18 cellular contexts compared by ENCODE assay signal in genomic region chr6:37884548-37884947, GRCh38.
DNase-seq lines count a peak whose midpoint lies in the region; ATAC-seq, FAIRE-seq and TF ChIP-seq lines count a peak whose summit lies in the region.
"Had no signal": no experiment of that assay in that cellular context is flagged by ENCODE, and none has a peak within 500 bp of the region (broad histone marks: within the 10 kb centered on the region; RNA-seq: fewer than 3 reads in every experiment).

No MANE protein-coding gene starts in this region.

- H3K79me2 ChIP-seq in astrocyte (ENCODE audit: insufficient read depth, low read length), result peaks cover 94% of the 10 kb centered on the region

- TF ChIP-seq EP300 in transverse colon (IDR thresholded peaks at IDR 0.05; ENCODE audit: low read depth), result no peak

- TF ChIP-seq POLR2A in GM12891 (IDR thresholded peaks at IDR 0.05; ENCODE audit: low read depth, low read length) (no peak), transverse colon (IDR thresholded peaks at IDR 0.05) (no peak)

- 92 to 100% methylated on average over 1 of the region's 1 CpG for WGBS in transverse colon (ENCODE audit: low coverage in 1 of 2), 2 donors

- no peak overlapping the region for H3K4me2 ChIP-seq in astrocyte (ENCODE audit: low read length)
- H3K4me2 ChIP-seq: A549 had no signal

- H3K27me3 Mint-ChIP-seq in astrocyte (ENCODE audit: low read depth, unreplicated experiment), result no peaks in the 10 kb centered on the region
- H3K27me3 Mint-ChIP-seq: CD4-positive, alpha-beta memory T cell had no signal

- H3K27me3 ChIP-seq in astrocyte (ENCODE audit: insufficient read depth, low read length), result no peaks in the 10 kb centered on the region
- no peaks in the 10 kb centered on the region for H3K27me3 ChIP-seq in transverse colon

- H3K27ac ChIP-seq in HEK293 (ENCODE audit: extremely low read depth, low read depth, low read length), result no peak overlapping the region
- no peak overlapping the region for H3K27ac ChIP-seq in astrocyte (ENCODE audit: low read depth, low read length)
- H3K27ac ChIP-seq in transverse colon, result no peak overlapping the region
- H3K27ac ChIP-seq: A549, GM23248 had no signal

- in situ Hi-C loops in transverse colon (cut with MboI; ENCODE audit: low pct_ligation_motif_present in 1 of 4, low pct_unique_long_range_greater_than_20kb in 1 of 4, low sequenced_read_pairs in 3 of 4) (no loop called here), ACHN (cut with HindIII; ENCODE audit: low pct_ligation_motif_present, low pct_unique_long_range_greater_than_20kb, low sequenced_read_pairs) (no loop called here)

- DNase-seq in GM12891 (ENCODE audit: insufficient read length, low spot score) (no peak), astrocyte (ENCODE audit: low read depth) (peak; percentile 76), kidney glomerular epithelial cell (lab: John Stamatoyannopoulos, UW) (peak; percentile 15), sciatic nerve (ENCODE audit: low spot score) (no peak), transverse colon (no peak), ACHN (no peak)
- DNase-seq: 8988T; C1 segment of cervical spinal cord; Caco-2; CD4-positive, alpha-beta memory T cell; DMS153; DND-41; GM23248 had no signal

- ATAC-seq in sciatic nerve, result no peak
- ATAC-seq: A549 had no signal

- H3K36me3 ChIP-seq in HEK293 (ENCODE audit: control insufficient read depth in 2 of 2, insufficient read depth in 1 of 2, low read length in 2 of 2), result no peaks in the 10 kb centered on the region
- no peaks in the 10 kb centered on the region for H3K36me3 ChIP-seq in astrocyte (ENCODE audit: insufficient read depth, low read length)
- no peaks in the 10 kb centered on the region for H3K36me3 ChIP-seq in transverse colon
- H3K36me3 ChIP-seq: HAP-1 had no signal

- no peak overlapping the region for H2AFZ ChIP-seq in astrocyte (ENCODE audit: low read depth, low read length)
- H2AFZ ChIP-seq: GM23248 had no signal

- H3K9me3 ChIP-seq in HEK293 (ENCODE audit: control insufficient read depth, insufficient read depth, low read depth, low read length) (no peaks in the 10 kb centered on the region), astrocyte (ENCODE audit: insufficient read depth, low read depth, low read length) (no peaks in the 10 kb centered on the region), transverse colon (no peaks in the 10 kb centered on the region)
- H3K9me3 ChIP-seq: A549, Caco-2, HAP-1 had no signal

- CTCF ChIA-PET in HEK293 (lab: Yijun Ruan, JAX), result interaction anchor here (0.6 to 0.9 kb wide), 3 partner anchors 110 to 889 kb away, joined by 3 to 4 read pairs (median 3); no protein-coding TSS in a partner anchor

- H3K36me3 Mint-ChIP-seq in astrocyte (ENCODE audit: low read depth, unreplicated experiment), result peaks cover 2% of the 10 kb centered on the region

- H3K4me1 ChIP-seq in HEK293 (ENCODE audit: control insufficient read depth, insufficient read depth, low read length), result peaks cover 21% of the 10 kb centered on the region; the same call in 1 of the 2 replicates
- H3K4me1 ChIP-seq in astrocyte (ENCODE audit: insufficient read depth, low read length), result peaks cover 22% of the 10 kb centered on the region
- peaks cover 0 to 30% (median 14%) of the 10 kb centered on the region in 4 donors for H3K4me1 ChIP-seq in transverse colon

- H3K9me3 Mint-ChIP-seq in astrocyte (ENCODE audit: unreplicated experiment), result no peaks in the 10 kb centered on the region
- H3K9me3 Mint-ChIP-seq: CD4-positive, alpha-beta memory T cell had no signal

- no peak overlapping the region for H3K4me3 Mint-ChIP-seq in astrocyte (ENCODE audit: unreplicated experiment)
- H3K4me3 Mint-ChIP-seq: CD4-positive, alpha-beta memory T cell had no signal

- peaks cover 89% of the 10 kb centered on the region for H4K20me1 ChIP-seq in astrocyte (ENCODE audit: insufficient read depth, low read length)

- TF ChIP-seq CTCF in HEK293 (tag by site-specific recombination; IDR thresholded peaks at IDR 0.05), result no peak
- no peak for TF ChIP-seq CTCF in astrocyte (IDR thresholded peaks at IDR 0.05; ENCODE audit: insufficient read depth, low read depth, low read length)
- no peak for TF ChIP-seq CTCF in transverse colon (IDR thresholded peaks at IDR 0.05)

- peaks cover 34% of the 10 kb centered on the region for H3K4me1 Mint-ChIP-seq in astrocyte (ENCODE audit: low read depth, unreplicated experiment)

- H3K4me3 ChIP-seq in HEK293 (ENCODE audit: low read depth, low read length) (no peak overlapping the region), astrocyte (ENCODE audit: insufficient read depth, low read depth, low read length) (no peak overlapping the region), transverse colon (no peak overlapping the region)
- H3K4me3 ChIP-seq: A549, GM23248, HAP-1 had no signal

- POLR2A ChIA-PET in HEK293 (lab: Yijun Ruan, JAX), result no interaction called here

- intact Hi-C loops in sciatic nerve (cut with DNase I), result no loop called here
- intact Hi-C loops in transverse colon (cut with DNase I; ENCODE audit: low total_unique reads), result no loop called here

- no peak overlapping the region for H3K27ac Mint-ChIP-seq in astrocyte (ENCODE audit: unreplicated experiment)

- FAIRE-seq in GM12891 (lab: Jason Lieb, UNC), result peak; percentile 16
- FAIRE-seq in astrocyte (lab: Jason Lieb, UNC), result no peak
- FAIRE-seq: A549, G401.6, GM19239 had no signal

- H3K9ac ChIP-seq in astrocyte (ENCODE audit: low read length), result no peak overlapping the region
- H3K9ac ChIP-seq: GM23248 had no signal

TF ChIP-seq in GM12891, 5 proteins besides CTCF, POLR2A, EP300 and RAD21:
- TF ChIP-seq TAF1 (IDR thresholded peaks at IDR 0.05; ENCODE audit: low read depth, low read length) (no peak), POLR2AphosphoS5 (IDR thresholded peaks at IDR 0.05; ENCODE audit: low read depth, low read length) (no peak), POU2F2 (IDR thresholded peaks at IDR 0.05; ENCODE audit: low read depth, low read length) (no peak), PAX5 (IDR thresholded peaks at IDR 0.05; ENCODE audit: insufficient read depth, low read length, severe bottlenecking) (no peak), SPI1 (IDR thresholded peaks at IDR 0.05; ENCODE audit: low read depth, low read length) (no peak)
TF ChIP-seq in GM12891: peak in this region for 0.

TF ChIP-seq in HEK293, 187 proteins besides CTCF, POLR2A, EP300 and RAD21:
- TF ChIP-seq SCRT2 (tag by site-specific recombination; IDR thresholded peaks at IDR 0.05), result peak; percentile 85
- TF ChIP-seq, protein P1, sequence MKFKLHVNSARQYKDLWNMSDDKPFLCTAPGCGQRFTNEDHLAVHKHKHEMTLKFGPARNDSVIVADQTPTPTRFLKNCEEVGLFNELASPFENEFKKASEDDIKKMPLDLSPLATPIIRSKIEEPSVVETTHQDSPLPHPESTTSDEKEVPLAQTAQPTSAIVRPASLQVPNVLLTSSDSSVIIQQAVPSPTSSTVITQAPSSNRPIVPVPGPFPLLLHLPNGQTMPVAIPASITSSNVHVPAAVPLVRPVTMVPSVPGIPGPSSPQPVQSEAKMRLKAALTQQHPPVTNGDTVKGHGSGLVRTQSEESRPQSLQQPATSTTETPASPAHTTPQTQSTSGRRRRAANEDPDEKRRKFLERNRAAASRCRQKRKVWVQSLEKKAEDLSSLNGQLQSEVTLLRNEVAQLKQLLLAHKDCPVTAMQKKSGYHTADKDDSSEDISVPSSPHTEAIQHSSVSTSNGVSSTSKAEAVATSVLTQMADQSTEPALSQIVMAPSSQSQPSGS (tag by site-specific recombination; IDR thresholded peaks at IDR 0.05; ENCODE audit: low read depth), result 0 out of 2 replicates have a peak, but pooled peaks have one; percentile 34
- TF ChIP-seq, protein P2, sequence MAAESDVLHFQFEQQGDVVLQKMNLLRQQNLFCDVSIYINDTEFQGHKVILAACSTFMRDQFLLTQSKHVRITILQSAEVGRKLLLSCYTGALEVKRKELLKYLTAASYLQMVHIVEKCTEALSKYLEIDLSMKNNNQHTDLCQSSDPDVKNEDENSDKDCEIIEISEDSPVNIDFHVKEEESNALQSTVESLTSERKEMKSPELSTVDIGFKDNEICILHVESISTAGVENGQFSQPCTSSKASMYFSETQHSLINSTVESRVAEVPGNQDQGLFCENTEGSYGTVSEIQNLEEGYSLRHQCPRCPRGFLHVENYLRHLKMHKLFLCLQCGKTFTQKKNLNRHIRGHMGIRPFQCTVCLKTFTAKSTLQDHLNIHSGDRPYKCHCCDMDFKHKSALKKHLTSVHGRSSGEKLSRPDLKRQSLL (tag by site-specific recombination; IDR thresholded peaks at IDR 0.05), result no peak

Comparison
In these comparisons a context has a peak if more than half of its experiments do, and no peak if none do; other contexts are left out.
1. DNase-seq: peak in astrocyte (single experiment) and kidney glomerular epithelial cell (single experiment); none in GM12891 (single experiment), sciatic nerve (single experiment), transverse colon (single experiment) and ACHN (single experiment).